In genomic region chr17:79043191-79043930, GRCh38 we compare ENCODE assay signal across 21 cellular contexts. TPM values are rescaled to one million over a fixed set of nuclear protein-coding genes. Genes with fewer than 3 reads are reported as not detected.
A peak's percentile ranks its signal among the peaks of the same experiment; 100 is the strongest.
DNase-seq lines count a peak whose midpoint lies in the region; ATAC-seq, FAIRE-seq and TF ChIP-seq lines count a peak whose summit lies in the region.
"Had no signal": no experiment of that assay in that cellular context is flagged by ENCODE, and none has a peak within 500 bp of the region (broad histone marks: within the 10 kb centered on the region; RNA-seq: fewer than 3 reads in every experiment).

No MANE protein-coding gene starts in this region.

- no peaks in the 10 kb centered on the region for H3K9me3 ChIP-seq in aorta (ENCODE audit: control insufficient read depth, low read length)
- H3K9me3 ChIP-seq: BLaER1 treated with 17β-estradiol and CSF1 and Interleukin-3, amounts not matched to agents 10 nM and 100 nM had no signal

- no peak for FAIRE-seq in RCC 7860 (lab: Jason Lieb, UNC)
- FAIRE-seq: GM18507, H54 had no signal

- H3K36me3 ChIP-seq in aorta (ENCODE audit: control insufficient read depth in 1 of 2, insufficient read depth in 2 of 2, low read length in 1 of 2): peaks cover 0 to 5% of the 10 kb centered on the region in 2 donors
- H3K36me3 ChIP-seq: BLaER1 treated with 17β-estradiol and CSF1 and Interleukin-3, amounts not matched to agents 10 nM and 100 nM had no signal

- peak overlapping the region in 1 of 2 donors; percentile 3 for H3K27ac Mint-ChIP-seq in natural killer cell treated with Interleukin-12 subunit alpha and Interleukin-12 subunit beta and Interleukin-15 and Interleukin-18, amount 100 ng/mL, for 72 hours
- H3K27ac Mint-ChIP-seq in natural killer cell: no peak overlapping the region
- H3K27ac Mint-ChIP-seq: CD8-positive, alpha-beta T cell had no signal

- no peak overlapping the region for H3K27ac ChIP-seq in aorta (ENCODE audit: low read depth in 1 of 2, low read length in 2 of 2)
- H3K27ac ChIP-seq: BLaER1 treated with 17β-estradiol and CSF1 and Interleukin-3, amounts not matched to agents 10 nM and 100 nM; KMS-11; SK-N-MC had no signal

- no peaks in the 10 kb centered on the region for H3K9me3 Mint-ChIP-seq in natural killer cell treated with Interleukin-12 subunit alpha and Interleukin-12 subunit beta and Interleukin-15 and Interleukin-18, amount 100 ng/mL, for 72 hours
- H3K9me3 Mint-ChIP-seq in natural killer cell: no peaks in the 10 kb centered on the region
- H3K9me3 Mint-ChIP-seq: CD8-positive, alpha-beta T cell had no signal

- H3K4me3 ChIP-seq in aorta (ENCODE audit: low read length in 2 of 2): no peak overlapping the region
- H3K4me3 ChIP-seq: BLaER1 treated with 17β-estradiol and CSF1 and Interleukin-3, amounts not matched to agents 10 nM and 100 nM; SK-N-MC had no signal

- H3K36me3 Mint-ChIP-seq in natural killer cell treated with Interleukin-12 subunit alpha and Interleukin-12 subunit beta and Interleukin-15 and Interleukin-18, amount 100 ng/mL, for 72 hours: no peaks in the 10 kb centered on the region
- no peaks in the 10 kb centered on the region for H3K36me3 Mint-ChIP-seq in natural killer cell
- H3K36me3 Mint-ChIP-seq: CD8-positive, alpha-beta T cell had no signal

- H3K4me1 ChIP-seq in aorta (ENCODE audit: control insufficient read depth in 1 of 2, insufficient read depth in 2 of 2, low read length in 2 of 2): no peaks in the 10 kb centered on the region

- ATAC-seq in natural killer cell treated with Interleukin-12 subunit alpha and Interleukin-12 subunit beta and Interleukin-15 and Interleukin-18, amount 100 ng/mL, for 72 hours: no peak
- ATAC-seq in natural killer cell (no peak), aorta (ENCODE audit: low FRiP score) (no peak)
- ATAC-seq: CD8-positive, alpha-beta T cell had no signal

- no peaks in the 10 kb centered on the region for H3K27me3 ChIP-seq in aorta (ENCODE audit: control insufficient read depth in 1 of 2, insufficient read depth in 2 of 2, low read length in 1 of 2)
- H3K27me3 ChIP-seq: BLaER1 treated with 17β-estradiol and CSF1 and Interleukin-3, amounts not matched to agents 10 nM and 100 nM had no signal

- intact Hi-C loops in natural killer cell (cut with micrococcal nuclease) (no loop called here), aorta (cut with DNase I) (no loop called here)

- H3K4me3 Mint-ChIP-seq in natural killer cell treated with Interleukin-12 subunit alpha and Interleukin-12 subunit beta and Interleukin-15 and Interleukin-18, amount 100 ng/mL, for 72 hours: no peak overlapping the region
- no peak overlapping the region for H3K4me3 Mint-ChIP-seq in natural killer cell
- H3K4me3 Mint-ChIP-seq: CD8-positive, alpha-beta T cell had no signal

- H3K4me1 Mint-ChIP-seq in natural killer cell treated with Interleukin-12 subunit alpha and Interleukin-12 subunit beta and Interleukin-15 and Interleukin-18, amount 100 ng/mL, for 72 hours (ENCODE audit: low read depth in 2 of 2): peaks cover 7% of the 10 kb centered on the region in 2 donors
- peaks cover 0 to 10% of the 10 kb centered on the region in 2 donors for H3K4me1 Mint-ChIP-seq in natural killer cell

- DNase-seq in natural killer cell treated with Interleukin-12 subunit alpha and Interleukin-12 subunit beta and Interleukin-15 and Interleukin-18, amount 100 ng/mL, for 72 hours (ENCODE audit: low spot score): peak; percentile 42
- DNase-seq in natural killer cell (no peak), mesenteric fat pad (ENCODE audit: low spot score) (peak; percentile 57), aorta (peak; percentile 7 to 42), T-helper 9 cell (no peak), RCC 7860 (ENCODE audit: low spot score) (no peak)
- DNase-seq: CD8-positive, alpha-beta T cell; DMS53; EL; MV-4-11; NCI-H1694 treated with DMSO at 0.1 percent for 48 hours; NCI-H2227 treated with DMSO at 0.1 percent for 48 hours; NCI-H510A treated with DMSO at 0.1 percent for 48 hours; NCI-H774; SHP77 had no signal

- TF ChIP-seq CTCF in natural killer cell (IDR thresholded peaks at IDR 0.05): no peak

- peaks cover 6 to 7% of the 10 kb centered on the region in 2 donors for H3K27me3 Mint-ChIP-seq in natural killer cell treated with Interleukin-12 subunit alpha and Interleukin-12 subunit beta and Interleukin-15 and Interleukin-18, amount 100 ng/mL, for 72 hours
- H3K27me3 Mint-ChIP-seq in natural killer cell (ENCODE audit: low read depth in 2 of 2): peaks cover 7 to 15% of the 10 kb centered on the region in 2 donors

- 88 to 92% methylated on average over 10 of the region's 10 CpGs for WGBS in aorta, 2 donors

RNA-seq across cellular contexts. Expression of gene C1QTNF1, which starts 19.4 kb away (rescaled TPM):
- not detected for total RNA-seq in natural killer cell treated with Interleukin-12 subunit alpha and Interleukin-12 subunit beta and Interleukin-15 and Interleukin-18, amount 100 ng/mL, for 72 hours
- total RNA-seq in natural killer cell: under 1 TPM in 2 of 3 donors, not detected in 1; 0.20 to 0.28 TPM
- total RNA-seq in mesenteric fat pad: 563 TPM
- total RNA-seq in aorta: 100 to 1,000 TPM; 157 to 439 TPM
- 100 to 1,000 TPM in 1 of 2 donors, 10 to 100 TPM in 1; 98.8 to 361 TPM for polyA plus RNA-seq in aorta
- total RNA-seq: OCI-LY7 had no signal

RNA-seq across cellular contexts. Expression of gene ENGASE, which starts 31.3 kb away (rescaled TPM):
- 10 to 100 TPM; 37.2 to 54.2 TPM for total RNA-seq in natural killer cell treated with Interleukin-12 subunit alpha and Interleukin-12 subunit beta and Interleukin-15 and Interleukin-18, amount 100 ng/mL, for 72 hours
- 10 to 100 TPM; 56.0 to 86.4 (median 56.9) TPM for total RNA-seq in natural killer cell
- total RNA-seq in mesenteric fat pad: 38.8 TPM
- total RNA-seq in aorta: 10 to 100 TPM; 42.9 to 60.3 TPM
- 10 to 100 TPM in 1 of 2 donors, 1 to 10 TPM in 1; 7.0 to 60.5 TPM for polyA plus RNA-seq in aorta

RNA-seq across cellular contexts. Expression of gene CANT1, which starts 33.8 kb away (rescaled TPM):
- total RNA-seq in natural killer cell treated with Interleukin-12 subunit alpha and Interleukin-12 subunit beta and Interleukin-15 and Interleukin-18, amount 100 ng/mL, for 72 hours: 10 to 100 TPM; 65.7 to 72.3 TPM
- total RNA-seq in natural killer cell (10 to 100 TPM; 40.0 to 58.8 (median 53.4) TPM), mesenteric fat pad (37.9 TPM), aorta (10 to 100 TPM; 37.5 to 45.5 TPM)
- 10 to 100 TPM; 11.0 to 14.5 TPM for polyA plus RNA-seq in aorta

Comparison
In these comparisons a context has a peak if more than half of its experiments do, and no peak if none do; other contexts are left out.
1. DNase-seq: peak in natural killer cell treated with Interleukin-12 subunit alpha and Interleukin-12 subunit beta and Interleukin-15 and Interleukin-18, amount 100 ng/mL, for 72 hours (single experiment), mesenteric fat pad (single experiment) and aorta (2 of 2); none in natural killer cell (single experiment), T-helper 9 cell (single experiment) and RCC 7860 (single experiment).
2. RNA of gene C1QTNF1, which starts 19.4 kb away (total RNA-seq): 563 TPM in mesenteric fat pad (single experiment) and 157 to 439 TPM in aorta; 0.20 to 0.28 TPM in natural killer cell and not detected in natural killer cell treated with Interleukin-12 subunit alpha and Interleukin-12 subunit beta and Interleukin-15 and Interleukin-18, amount 100 ng/mL, for 72 hours; every median in the first group is over 100 times any median in the second.